13 cellular contexts compared by ENCODE assay signal in genomic region chr9:130027533-130028370, GRCh38. TPM values are rescaled to one million over a fixed set of nuclear protein-coding genes. Genes with fewer than 3 reads are reported as not detected.
A peak's percentile ranks its signal among the peaks of the same experiment; 100 is the strongest.
DNase-seq lines count a peak whose midpoint lies in the region; ATAC-seq and TF ChIP-seq lines count a peak whose summit lies in the region.
"Had no signal": no experiment of that assay in that cellular context is flagged by ENCODE, and none has a peak within 500 bp of the region (broad histone marks: within the 10 kb centered on the region; RNA-seq: fewer than 3 reads in every experiment).

No MANE protein-coding gene starts in this region.

- in situ Hi-C loops in transverse colon (cut with MboI; ENCODE audit: low pct_ligation_motif_present in 1 of 4, low pct_unique_long_range_greater_than_20kb in 1 of 4, low sequenced_read_pairs in 3 of 4) = loop anchor here in 2 of 4 donors (25.0 kb wide), 1 partner anchor 140 kb away; no protein-coding TSS in a partner anchor

- ATAC-seq in HG03135 (IDR thresholded peaks at IDR 0.05; ENCODE audit: unreplicated experiment) (no peak), GM21528 (IDR thresholded peaks at IDR 0.05; ENCODE audit: low FRiP score, unreplicated experiment) (no peak)

- CTCF ChIA-PET in activated naive CD4-positive, alpha-beta T cell treated with anti-CD3 and anti-CD28 coated beads for 36 hours (lab: Charles Lee) = interaction anchor here (1.0 to 1.7 kb wide), 5 partner anchors 11 to 35 kb away, joined by 3 to 6 read pairs (median 4); no protein-coding TSS in a partner anchor

- peaks cover 98% of the 10 kb centered on the region for H3K4me1 Mint-ChIP-seq in activated naive CD4-positive, alpha-beta T cell treated with anti-CD3 and anti-CD28 coated beads for 36 hours (ENCODE audit: low read depth)
- peaks cover 96% of the 10 kb centered on the region for H3K4me1 Mint-ChIP-seq in activated T-helper 1 cell treated with anti-CD3 and anti-CD28 coated beads, Interleukin-12 subunit alpha, Interleukin-12 subunit beta, Interleukin-2, Interleukin-4 antibody, amounts not matched to agents 30 ng/mL and 10 ng/mL and 1 ng/mL, durations not matched to agents 14 hours and 24 hours and 36 hours (ENCODE audit: low read depth)

- intact Hi-C loops in activated naive CD4-positive, alpha-beta T cell treated with anti-CD3 and anti-CD28 coated beads for 36 hours (cut with micrococcal nuclease) = loop anchor here (2.0 kb wide), 1 partner anchor 65 kb away; no protein-coding TSS in a partner anchor
- intact Hi-C loops in activated T-helper 1 cell treated with anti-CD3 and anti-CD28 coated beads, Interleukin-12 subunit alpha, Interleukin-12 subunit beta, Interleukin-2, Interleukin-4 antibody, amounts not matched to agents 30 ng/mL and 10 ng/mL and 1 ng/mL, durations not matched to agents 14 hours and 24 hours and 36 hours (cut with micrococcal nuclease) = loop anchor here (1.0 to 5.0 kb wide), 2 partner anchors 17 to 100 kb away; no protein-coding TSS in a partner anchor
- intact Hi-C loops in transverse colon (cut with DNase I; ENCODE audit: low total_unique reads) = no loop called here

- peak overlapping the region; percentile 1 for H3K4me3 Mint-ChIP-seq in activated naive CD4-positive, alpha-beta T cell treated with anti-CD3 and anti-CD28 coated beads for 36 hours
- H3K4me3 Mint-ChIP-seq in activated T-helper 1 cell treated with anti-CD3 and anti-CD28 coated beads, Interleukin-12 subunit alpha, Interleukin-12 subunit beta, Interleukin-2, Interleukin-4 antibody, amounts not matched to agents 30 ng/mL and 10 ng/mL and 1 ng/mL, durations not matched to agents 14 hours and 24 hours and 36 hours = peak overlapping the region; percentile 51
- H3K4me3 Mint-ChIP-seq: HFFc6, nephron had no signal

- H3K9me3 ChIP-seq in liver (ENCODE audit: control insufficient read depth in 4 of 4, low read length in 3 of 4) (no peaks in the 10 kb centered on the region), transverse colon (no peaks in the 10 kb centered on the region)

- H3K4me1 ChIP-seq in liver (ENCODE audit: control insufficient read depth in 4 of 4, insufficient read depth in 4 of 4, low read length in 3 of 4) (peaks cover 13 to 54% (median 39%) of the 10 kb centered on the region in 4 donors), transverse colon (peaks cover 27 to 90% (median 63%) of the 10 kb centered on the region in 4 donors)

- H3K4me3 ChIP-seq in liver (ENCODE audit: low read depth in 1 of 3, low read length in 3 of 3) (no peak overlapping the region), transverse colon (no peak overlapping the region)

- no peaks in the 10 kb centered on the region for H3K27me3 Mint-ChIP-seq in activated naive CD4-positive, alpha-beta T cell treated with anti-CD3 and anti-CD28 coated beads for 36 hours (ENCODE audit: low read depth)
- H3K27me3 Mint-ChIP-seq in activated T-helper 1 cell treated with anti-CD3 and anti-CD28 coated beads, Interleukin-12 subunit alpha, Interleukin-12 subunit beta, Interleukin-2, Interleukin-4 antibody, amounts not matched to agents 30 ng/mL and 10 ng/mL and 1 ng/mL, durations not matched to agents 14 hours and 24 hours and 36 hours (ENCODE audit: insufficient read depth) = no peaks in the 10 kb centered on the region

- H3K36me3 Mint-ChIP-seq in activated naive CD4-positive, alpha-beta T cell treated with anti-CD3 and anti-CD28 coated beads for 36 hours (ENCODE audit: low read depth) = peaks cover 10% of the 10 kb centered on the region
- peaks cover 25% of the 10 kb centered on the region for H3K36me3 Mint-ChIP-seq in activated T-helper 1 cell treated with anti-CD3 and anti-CD28 coated beads, Interleukin-12 subunit alpha, Interleukin-12 subunit beta, Interleukin-2, Interleukin-4 antibody, amounts not matched to agents 30 ng/mL and 10 ng/mL and 1 ng/mL, durations not matched to agents 14 hours and 24 hours and 36 hours (ENCODE audit: low read depth)

- H3K9me3 Mint-ChIP-seq in activated naive CD4-positive, alpha-beta T cell treated with anti-CD3 and anti-CD28 coated beads for 36 hours = no peaks in the 10 kb centered on the region
- peaks cover 6% of the 10 kb centered on the region for H3K9me3 Mint-ChIP-seq in activated T-helper 1 cell treated with anti-CD3 and anti-CD28 coated beads, Interleukin-12 subunit alpha, Interleukin-12 subunit beta, Interleukin-2, Interleukin-4 antibody, amounts not matched to agents 30 ng/mL and 10 ng/mL and 1 ng/mL, durations not matched to agents 14 hours and 24 hours and 36 hours
- H3K9me3 Mint-ChIP-seq: HFFc6, nephron had no signal

- no peaks in the 10 kb centered on the region for H3K36me3 ChIP-seq in liver (ENCODE audit: control insufficient read depth in 4 of 4, insufficient read depth in 3 of 4, low read depth in 1 of 4, low read length in 3 of 4)
- H3K36me3 ChIP-seq in transverse colon = no peaks in the 10 kb centered on the region

- no peak for DNase-seq in activated naive CD4-positive, alpha-beta T cell treated with anti-CD3 and anti-CD28 coated beads for 36 hours
- DNase-seq in activated naive CD4-positive, alpha-beta T cell (lab: John Stamatoyannopoulos, UW) = no peak
- no peak for DNase-seq in activated T-helper 1 cell treated with anti-CD3 and anti-CD28 coated beads, Interleukin-12 subunit alpha, Interleukin-12 subunit beta, Interleukin-2, Interleukin-4 antibody, amounts not matched to agents 30 ng/mL and 10 ng/mL and 1 ng/mL, durations not matched to agents 14 hours and 24 hours and 36 hours (ENCODE audit: low spot score)
- DNase-seq in transverse colon = no peak
- no peak for DNase-seq in superior temporal gyrus (ENCODE audit: extremely low spot score)
- DNase-seq: activated CD4-positive, alpha-beta T cell treated with anti-CD3 and anti-CD28 coated beads, Interleukin-2, amount 50 U/mL, for 1 hour; HFFc6; kidney; NCI-H2029 treated with DMSO at 0.1 percent for 48 hours had no signal

- no peak for TF ChIP-seq RAD21 in liver (IDR thresholded peaks at IDR 0.05)

- no peak overlapping the region for H3K9ac ChIP-seq in liver (ENCODE audit: low read depth in 1 of 2, low read length in 2 of 2)

- no peak for TF ChIP-seq POLR2A in transverse colon (IDR thresholded peaks at IDR 0.05)

- no peaks in the 10 kb centered on the region for H3K27me3 ChIP-seq in liver (ENCODE audit: control insufficient read depth in 4 of 4, insufficient read depth in 4 of 4, low read length in 3 of 4)
- H3K27me3 ChIP-seq in transverse colon = no peaks in the 10 kb centered on the region

- peak overlapping the region; percentile 85 for H3K27ac Mint-ChIP-seq in activated naive CD4-positive, alpha-beta T cell treated with anti-CD3 and anti-CD28 coated beads for 36 hours
- peak overlapping the region; percentile 92 for H3K27ac Mint-ChIP-seq in activated T-helper 1 cell treated with anti-CD3 and anti-CD28 coated beads, Interleukin-12 subunit alpha, Interleukin-12 subunit beta, Interleukin-2, Interleukin-4 antibody, amounts not matched to agents 30 ng/mL and 10 ng/mL and 1 ng/mL, durations not matched to agents 14 hours and 24 hours and 36 hours
- H3K27ac Mint-ChIP-seq: HFFc6, nephron had no signal

- WGBS in liver = 86% methylated on average over 9 of the region's 9 CpGs
- WGBS in transverse colon (ENCODE audit: low coverage in 1 of 2), 2 donors = 76 to 82% methylated on average over 8 to 9 of the region's 9 CpGs

- TF ChIP-seq CTCF in liver (IDR thresholded peaks at IDR 0.05; ENCODE audit: low read depth, low read length, missing input control) (no peak), transverse colon (IDR thresholded peaks at IDR 0.05) (no peak)

- no peak for TF ChIP-seq EP300 in transverse colon (IDR thresholded peaks at IDR 0.05; ENCODE audit: low read depth)

- H3K27ac ChIP-seq in liver (ENCODE audit: low read depth in 1 of 2, low read length in 2 of 2) (peak overlapping the region; percentile 72 to 78), transverse colon (peak overlapping the region; percentile 52 to 80 (median 70))

TF ChIP-seq in liver, 16 proteins besides CTCF, POLR2A, EP300 and RAD21:
- TF ChIP-seq ATF3 (IDR thresholded peaks at IDR 0.05) (no peak), TAF1 (conservative IDR thresholded peaks at IDR 0.05) (no peak), MAX (IDR thresholded peaks at IDR 0.05) (no peak)

RNA-seq across cellular contexts. Expression of gene FNBP1, which starts 15.2 kb away (rescaled TPM):
- 100 to 1,000 TPM; 126 to 128 TPM for total RNA-seq in activated naive CD4-positive, alpha-beta T cell treated with anti-CD3 and anti-CD28 coated beads for 36 hours
- 195 and 202 TPM in 2 replicates for total RNA-seq in activated T-helper 1 cell treated with anti-CD3 and anti-CD28 coated beads, Interleukin-12 subunit alpha, Interleukin-12 subunit beta, Interleukin-2, Interleukin-4 antibody, amounts not matched to agents 30 ng/mL and 10 ng/mL and 1 ng/mL, durations not matched to agents 14 hours and 24 hours and 36 hours
- total RNA-seq in liver (10 to 100 TPM; 15.0 to 15.6 TPM), transverse colon (100 to 1,000 TPM in 1 of 4 donors, 10 to 100 TPM in 3; 38.5 to 114 (median 62.9) TPM)
- 1 to 10 TPM; 6.6 to 9.7 TPM for polyA plus RNA-seq in liver

RNA-seq across cellular contexts. Expression of gene GPR107, which starts 26.0 kb away (rescaled TPM):
- total RNA-seq in activated naive CD4-positive, alpha-beta T cell treated with anti-CD3 and anti-CD28 coated beads for 36 hours = 10 to 100 TPM; 19.0 to 20.0 TPM
- total RNA-seq in activated T-helper 1 cell treated with anti-CD3 and anti-CD28 coated beads, Interleukin-12 subunit alpha, Interleukin-12 subunit beta, Interleukin-2, Interleukin-4 antibody, amounts not matched to agents 30 ng/mL and 10 ng/mL and 1 ng/mL, durations not matched to agents 14 hours and 24 hours and 36 hours = 23.1 and 24.9 TPM in 2 replicates
- 10 to 100 TPM; 11.1 to 17.2 TPM for total RNA-seq in liver
- 10 to 100 TPM in 1 of 2 donors, 1 to 10 TPM in 1; 3.8 to 11.6 TPM for polyA plus RNA-seq in liver
- total RNA-seq in transverse colon = 10 to 100 TPM; 25.7 to 33.7 (median 32.7) TPM
